Comparison of ENCODE assay signal across 1 cellular context in genomic region chr6:50681213-50681824, GRCh38.
TF ChIP-seq lines count a peak whose summit lies in the region.

No MANE protein-coding gene starts in this region.

TF ChIP-seq in HepG2, 621 proteins besides CTCF, POLR2A, EP300 and RAD21:
- TF ChIP-seq CREB1 (IDR thresholded peaks at IDR 0.05) (peak; percentile 72), CREB1 (CRISPR knock-in tag; IDR thresholded peaks at IDR 0.05) (no peak), ZBTB42 (CRISPR knock-in tag; IDR thresholded peaks at IDR 0.05) (no peak)
TF ChIP-seq in HepG2: peak in this region for 1.
